In genomic region chr22:23858484-23858815, GRCh38 we compare ENCODE assay signal across 8 cellular contexts. TPM values are rescaled to one million over a fixed set of nuclear protein-coding genes. Genes with fewer than 3 reads are reported as not detected.
DNase-seq lines count a peak whose midpoint lies in the region; ATAC-seq and TF ChIP-seq lines count a peak whose summit lies in the region.

No MANE protein-coding gene starts in this region.

- H3K27me3 ChIP-seq in GM06990 (replicated peaks; ENCODE audit: control insufficient read depth, insufficient read depth, low read length), result no peaks in the 10 kb centered on the region
- H3K27me3 ChIP-seq in rectal smooth muscle tissue (ENCODE audit: control insufficient read depth, insufficient read depth, low read length), result no peaks in the 10 kb centered on the region

- H3K27ac Mint-ChIP-seq in T-helper 17 cell, result peak overlapping the region; percentile 74

- H3K4me1 Mint-ChIP-seq in T-helper 17 cell, result peaks cover 16% of the 10 kb centered on the region

- H3K9me3 ChIP-seq in T-helper 17 cell (ENCODE audit: control insufficient read depth, low read length, poor library complexity, severe bottlenecking), result no peaks in the 10 kb centered on the region

- no peaks in the 10 kb centered on the region for H3K36me3 Mint-ChIP-seq in T-helper 17 cell (ENCODE audit: low read depth)

- H3K36me3 ChIP-seq in GM06990 (ENCODE audit: control insufficient read depth, insufficient read depth, low read length), result no peaks in the 10 kb centered on the region
- H3K36me3 ChIP-seq in rectal smooth muscle tissue (ENCODE audit: control insufficient read depth, insufficient read depth, low read length), result no peaks in the 10 kb centered on the region

- H3K27me3 Mint-ChIP-seq in T-helper 17 cell, result no peaks in the 10 kb centered on the region

- ATAC-seq in T-helper 17 cell (no peak), HG03159 (IDR thresholded peaks at IDR 0.05; ENCODE audit: unreplicated experiment) (no peak)

- peak overlapping the region; percentile 78 for H3K4me3 ChIP-seq in GM06990 (replicated peaks; ENCODE audit: low read depth, low read length)
- peak overlapping the region; percentile 86 for H3K4me3 ChIP-seq in fibroblast of the aortic adventitia (ENCODE audit: low read depth, low read length)
- H3K4me3 ChIP-seq in rectal smooth muscle tissue (ENCODE audit: low read length), result peak overlapping the region; percentile 85

- H3K9ac ChIP-seq in rectal smooth muscle tissue (ENCODE audit: low read length), result no peak overlapping the region

- no peaks in the 10 kb centered on the region for H3K4me1 ChIP-seq in rectal smooth muscle tissue (ENCODE audit: control insufficient read depth, insufficient read depth, low read length)

- no peak for DNase-seq in GM06990 (ENCODE audit: extremely low read depth, insufficient read length)
- no peak for DNase-seq in T-helper 17 cell
- DNase-seq in fibroblast of the aortic adventitia (ENCODE audit: low read depth), result no peak
- no peak for DNase-seq in NCI-H1930 (lab: John Stamatoyannopoulos, UW)
- DNase-seq in GF-D8 (lab: John Stamatoyannopoulos, UW), result no peak
- DNase-seq in NK-92 (lab: John Stamatoyannopoulos, UW; ENCODE audit: unreplicated experiment), result no peak

- H3K4me3 Mint-ChIP-seq in T-helper 17 cell, result peak overlapping the region; percentile 94

- TF ChIP-seq CTCF in GM06990 (IDR thresholded peaks at IDR 0.05; ENCODE audit: insufficient read depth, low read length, poor library complexity, severe bottlenecking) (no peak), fibroblast of the aortic adventitia (IDR thresholded peaks at IDR 0.05; ENCODE audit: insufficient read depth, low read length) (no peak)

- no peak overlapping the region for H3K27ac ChIP-seq in rectal smooth muscle tissue (ENCODE audit: low read depth, low read length)

RNA-seq across cellular contexts. Expression of gene SLC2A11, which starts 0.8 kb away (rescaled TPM):
- total RNA-seq in T-helper 17 cell (10 to 100 TPM in 1 of 2 donors, 1 to 10 TPM in 1; 9.8 to 11.9 TPM), fibroblast of the aortic adventitia (ENCODE audit: low replicate concordance) (11.4 and 11.9 TPM in 2 replicates)

RNA-seq across cellular contexts. Expression of gene DERL3, which starts 19.6 kb away (rescaled TPM):
- total RNA-seq in T-helper 17 cell, result 1 to 10 TPM; 2.7 to 3.6 TPM
- 0.36 TPM in 1 of 2 replicates, not detected in the other for total RNA-seq in fibroblast of the aortic adventitia (ENCODE audit: low replicate concordance)

RNA-seq across cellular contexts. Expression of gene MIF, which starts 35.7 kb away (rescaled TPM):
- total RNA-seq in T-helper 17 cell, result 100 to 1,000 TPM; 219 to 223 TPM
- total RNA-seq in fibroblast of the aortic adventitia (ENCODE audit: low replicate concordance), result 27.3 and 160 TPM in 2 replicates
